In the genomic region with DNA sequence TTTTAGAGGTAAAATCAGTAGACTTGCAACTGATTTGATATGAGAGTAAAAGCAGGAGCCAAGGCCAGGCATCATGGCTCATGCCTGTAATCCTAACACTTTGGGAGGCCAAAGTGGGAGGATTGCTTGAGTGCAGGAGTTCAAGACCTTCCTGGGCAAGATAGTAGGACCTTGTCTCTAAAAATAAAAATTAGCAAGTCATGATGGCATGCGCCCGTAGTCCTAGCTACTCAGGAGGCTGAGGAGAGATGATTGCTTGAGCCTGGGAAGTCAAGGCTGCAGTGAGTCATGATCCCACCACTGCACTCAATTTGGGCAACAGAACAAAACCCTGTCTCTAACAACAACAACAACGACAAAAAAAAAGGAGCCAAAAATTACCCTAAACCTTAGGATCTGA, we compare ENCODE assay signal across 1 cellular context.
A peak's percentile ranks its signal among the peaks of the same experiment; 100 is the strongest.
TF ChIP-seq lines count a peak whose summit lies in the region.

No MANE protein-coding gene starts in this region.

TF ChIP-seq in K562, 482 proteins besides CTCF, POLR2A, EP300 and RAD21 (continues in another document):
- no peak for TF ChIP-seq ZC3H8 (IDR thresholded peaks at IDR 0.05)
- no peak for TF ChIP-seq RREB1 (CRISPR knock-in tag; IDR thresholded peaks at IDR 0.05)
- TF ChIP-seq PTRF (tag; IDR thresholded peaks at IDR 0.05): no peak
- TF ChIP-seq, protein P1, sequence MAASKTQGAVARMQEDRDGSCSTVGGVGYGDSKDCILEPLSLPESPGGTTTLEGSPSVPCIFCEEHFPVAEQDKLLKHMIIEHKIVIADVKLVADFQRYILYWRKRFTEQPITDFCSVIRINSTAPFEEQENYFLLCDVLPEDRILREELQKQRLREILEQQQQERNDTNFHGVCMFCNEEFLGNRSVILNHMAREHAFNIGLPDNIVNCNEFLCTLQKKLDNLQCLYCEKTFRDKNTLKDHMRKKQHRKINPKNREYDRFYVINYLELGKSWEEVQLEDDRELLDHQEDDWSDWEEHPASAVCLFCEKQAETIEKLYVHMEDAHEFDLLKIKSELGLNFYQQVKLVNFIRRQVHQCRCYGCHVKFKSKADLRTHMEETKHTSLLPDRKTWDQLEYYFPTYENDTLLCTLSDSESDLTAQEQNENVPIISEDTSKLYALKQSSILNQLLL (CRISPR knock-in tag; IDR thresholded peaks at IDR 0.05; ENCODE audit: borderline replicate concordance): no peak
- no peak for TF ChIP-seq ESRRB (CRISPR knock-in tag; IDR thresholded peaks at IDR 0.05; ENCODE audit: borderline replicate concordance)
- TF ChIP-seq, protein P2, sequence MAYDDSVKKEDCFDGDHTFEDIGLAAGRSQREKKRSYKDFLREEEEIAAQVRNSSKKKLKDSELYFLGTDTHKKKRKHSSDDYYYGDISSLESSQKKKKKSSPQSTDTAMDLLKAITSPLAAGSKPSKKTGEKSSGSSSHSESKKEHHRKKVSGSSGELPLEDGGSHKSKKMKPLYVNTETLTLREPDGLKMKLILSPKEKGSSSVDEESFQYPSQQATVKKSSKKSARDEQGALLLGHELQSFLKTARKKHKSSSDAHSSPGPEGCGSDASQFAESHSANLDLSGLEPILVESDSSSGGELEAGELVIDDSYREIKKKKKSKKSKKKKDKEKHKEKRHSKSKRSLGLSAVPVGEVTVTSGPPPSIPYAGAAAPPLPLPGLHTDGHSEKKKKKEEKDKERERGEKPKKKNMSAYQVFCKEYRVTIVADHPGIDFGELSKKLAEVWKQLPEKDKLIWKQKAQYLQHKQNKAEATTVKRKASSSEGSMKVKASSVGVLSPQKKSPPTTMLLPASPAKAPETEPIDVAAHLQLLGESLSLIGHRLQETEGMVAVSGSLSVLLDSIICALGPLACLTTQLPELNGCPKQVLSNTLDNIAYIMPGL (CRISPR knock-in tag; IDR thresholded peaks at IDR 0.05): no peak
- no peak for TF ChIP-seq PHB (CRISPR knock-in tag; IDR thresholded peaks at IDR 0.05)
- no peak for TF ChIP-seq KAT2B (IDR thresholded peaks at IDR 0.05; ENCODE audit: low read depth, low read length)
- TF ChIP-seq ZNF121 (CRISPR knock-in tag; conservative IDR thresholded peaks at IDR 0.05): no peak
- TF ChIP-seq ZNF165 (CRISPR knock-in tag; IDR thresholded peaks at IDR 0.05; ENCODE audit: borderline replicate concordance): no peak
- TF ChIP-seq SMARCB1 (IDR thresholded peaks at IDR 0.05; ENCODE audit: insufficient read length, low read depth): no peak
- TF ChIP-seq SMAD2 (IDR thresholded peaks at IDR 0.05; ENCODE audit: low read depth, low read length): no peak
- TF ChIP-seq KDM1A (IDR thresholded peaks at IDR 0.05): peak in 1 of 2 experiments; percentile 70; a peak in 2 of 4 replicates
- TF ChIP-seq MAZ (CRISPR knock-in tag; conservative IDR thresholded peaks at IDR 0.05 in 1 of 2, IDR thresholded peaks at IDR 0.05 in 1 of 2): no peak
- TF ChIP-seq ZFP30 (CRISPR knock-in tag; IDR thresholded peaks at IDR 0.05; ENCODE audit: borderline replicate concordance): no peak
- no peak for TF ChIP-seq RBM15 (IDR thresholded peaks at IDR 0.05; ENCODE audit: insufficient read depth, low read length)
- no peak for TF ChIP-seq CSDE1 (IDR thresholded peaks at IDR 0.05)
- TF ChIP-seq RCOR1 (IDR thresholded peaks at IDR 0.05; ENCODE audit: borderline replicate concordance in 1 of 2, low read depth in 2 of 2, low read length in 2 of 2): peak in 1 of 2 experiments; percentile 49; a peak in 1 of 4 replicates
- TF ChIP-seq FOXO4 (CRISPR knock-in tag; IDR thresholded peaks at IDR 0.05): no peak
- no peak for TF ChIP-seq PML (IDR thresholded peaks at IDR 0.05; ENCODE audit: low read length)
- TF ChIP-seq ZNF584 (CRISPR knock-in tag; IDR thresholded peaks at IDR 0.05; ENCODE audit: low read depth): no peak
- TF ChIP-seq C11orf30 (IDR thresholded peaks at IDR 0.05; ENCODE audit: low read depth): peak; percentile 82
- TF ChIP-seq SMARCC2 (IDR thresholded peaks at IDR 0.05; ENCODE audit: low read depth): no peak
- TF ChIP-seq GABPB2 (CRISPR knock-in tag; conservative IDR thresholded peaks at IDR 0.05): no peak
- TF ChIP-seq MAFG (tag; conservative IDR thresholded peaks at IDR 0.05): peak; percentile 88
- TF ChIP-seq CEBPB (tag; IDR thresholded peaks at IDR 0.05): no peak
- peak; percentile 66 for TF ChIP-seq ARID1B (IDR thresholded peaks at IDR 0.05)
- TF ChIP-seq RFX1 (IDR thresholded peaks at IDR 0.05): peak; percentile 50; the same call in 1 of the 2 replicates
- TF ChIP-seq ZNF699 (CRISPR knock-in tag; IDR thresholded peaks at IDR 0.05; ENCODE audit: insufficient replicate concordance): no peak
- no peak for TF ChIP-seq ZNF140 (CRISPR knock-in tag; IDR thresholded peaks at IDR 0.05)
- TF ChIP-seq ETV5 (CRISPR knock-in tag; IDR thresholded peaks at IDR 0.05; ENCODE audit: low read depth): no peak
- no peak for TF ChIP-seq RUNX1 (IDR thresholded peaks at IDR 0.05; ENCODE audit: low read depth)
- TF ChIP-seq ZNF785 (CRISPR knock-in tag; IDR thresholded peaks at IDR 0.05): no peak
- TF ChIP-seq, protein P3, sequence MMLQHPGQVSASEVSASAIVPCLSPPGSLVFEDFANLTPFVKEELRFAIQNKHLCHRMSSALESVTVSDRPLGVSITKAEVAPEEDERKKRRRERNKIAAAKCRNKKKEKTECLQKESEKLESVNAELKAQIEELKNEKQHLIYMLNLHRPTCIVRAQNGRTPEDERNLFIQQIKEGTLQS (IDR thresholded peaks at IDR 0.05): peak; percentile 66
- TF ChIP-seq, protein P3 (CRISPR knock-in tag; conservative IDR thresholded peaks at IDR 0.05): no peak
- TF ChIP-seq MXI1 (IDR thresholded peaks at IDR 0.05; ENCODE audit: low read depth, low read length): no peak
- TF ChIP-seq SMARCE1 (IDR thresholded peaks at IDR 0.05): peak; percentile 48; the same call in 1 of the 2 replicates
- TF ChIP-seq NFE2 (IDR thresholded peaks at IDR 0.05; ENCODE audit: low read depth): peak; percentile 89
- no peak for TF ChIP-seq MBD1 (CRISPR knock-in tag; IDR thresholded peaks at IDR 0.05)
- TF ChIP-seq ZNF407 (IDR thresholded peaks at IDR 0.05; ENCODE audit: low read depth): no peak
